ENCODE assay signal across 9 cellular contexts in genomic region chr19:20660473-20660872, GRCh38. TPM values are rescaled to one million over a fixed set of nuclear protein-coding genes. Genes with fewer than 3 reads are reported as not detected.
DNase-seq lines count a peak whose midpoint lies in the region; ATAC-seq and FAIRE-seq lines count a peak whose summit lies in the region.
"Had no signal": no experiment of that assay in that cellular context is flagged by ENCODE, and none has a peak within 500 bp of the region (broad histone marks: within the 10 kb centered on the region; RNA-seq: fewer than 3 reads in every experiment).

No MANE protein-coding gene starts in this region.

- H3K4me3 ChIP-seq in H7 (ENCODE audit: insufficient read depth, low read depth, low read length) (peak overlapping the region; percentile 69; the same call in 1 of the 2 replicates), iPS-20b (ENCODE audit: low read length) (peak overlapping the region; percentile 97; the same call in 1 of the 2 replicates), small intestine (ENCODE audit: low read depth in 1 of 2, low read length in 2 of 2) (peak overlapping the region; percentile 48 to 82)

- H3K27ac Mint-ChIP-seq in activated naive CD8-positive, alpha-beta T cell treated with anti-CD3 and anti-CD28 coated beads, Interleukin-2, amount 10 ng/mL, durations not matched to agents 7 days and 5 days = peak overlapping the region; percentile 98

- no peaks in the 10 kb centered on the region; the same call in 1 of the 2 replicates for H3K4me1 ChIP-seq in iPS-20b (ENCODE audit: insufficient read depth, low read length)
- H3K4me1 ChIP-seq in small intestine (ENCODE audit: control insufficient read depth in 2 of 2, insufficient read depth in 1 of 2, low read depth in 1 of 2, low read length in 1 of 2) = no peaks in the 10 kb centered on the region

- H3K4me3 Mint-ChIP-seq in activated naive CD8-positive, alpha-beta T cell treated with anti-CD3 and anti-CD28 coated beads, Interleukin-2, amount 10 ng/mL, durations not matched to agents 7 days and 5 days = peak overlapping the region; percentile 94

- ATAC-seq in activated naive CD8-positive, alpha-beta T cell treated with anti-CD3 and anti-CD28 coated beads, Interleukin-2, amount 10 ng/mL, durations not matched to agents 7 days and 5 days (ENCODE audit: low read depth) = no peak
- ATAC-seq in HG03097 (IDR thresholded peaks at IDR 0.05; ENCODE audit: low FRiP score, unreplicated experiment) = no peak

- no peak overlapping the region for H3K27ac ChIP-seq in iPS-20b (ENCODE audit: low read length)
- peak overlapping the region in 1 of 2 donors; percentile 38 for H3K27ac ChIP-seq in small intestine (ENCODE audit: low read depth in 1 of 2, low read length in 1 of 2)

- peaks cover 10% of the 10 kb centered on the region for H3K4me1 Mint-ChIP-seq in activated naive CD8-positive, alpha-beta T cell treated with anti-CD3 and anti-CD28 coated beads, Interleukin-2, amount 10 ng/mL, durations not matched to agents 7 days and 5 days

- peaks cover 23% of the 10 kb centered on the region for H3K9me3 Mint-ChIP-seq in activated naive CD8-positive, alpha-beta T cell treated with anti-CD3 and anti-CD28 coated beads, Interleukin-2, amount 10 ng/mL, durations not matched to agents 7 days and 5 days

- WGBS in small intestine, 3 donors = 40 to 71% (median 68%) methylated on average over 20 of the region's 20 CpGs

- H3K27me3 ChIP-seq in H7 (ENCODE audit: control insufficient read depth, insufficient read depth, low read length) (no peaks in the 10 kb centered on the region), iPS-20b (ENCODE audit: insufficient read depth, low read length) (no peaks in the 10 kb centered on the region), small intestine (ENCODE audit: control insufficient read depth in 2 of 2, insufficient read depth in 2 of 2, low read length in 2 of 2) (no peaks in the 10 kb centered on the region)

- H3K9ac ChIP-seq in iPS-20b (ENCODE audit: low read depth, low read length) = peak overlapping the region; percentile 97; the same call in 1 of the 2 replicates

- DNase-seq in H7 (no peak), small intestine (no peak), NCI-H146 (lab: John Stamatoyannopoulos, UW) (no peak), LoVo (ENCODE audit: low spot score) (no peak)
- DNase-seq in activated naive CD8-positive, alpha-beta T cell treated with anti-CD3 and anti-CD28 coated beads, Interleukin-2, amount 10 ng/mL, durations not matched to agents 7 days and 5 days = no peak
- no peak for DNase-seq in NK-92 treated with Interleukin-12 subunit alpha and Interleukin-12 subunit beta, amount 100 ng/mL, for 24 hours (lab: John Stamatoyannopoulos, UW)
- DNase-seq: NCI-H345 had no signal

- H3K36me3 ChIP-seq in H7 (replicated peaks; ENCODE audit: control insufficient read depth, insufficient read depth, low read length) (peaks cover 3% of the 10 kb centered on the region), iPS-20b (ENCODE audit: insufficient read depth, low read depth, low read length) (peaks cover 18% of the 10 kb centered on the region; the same call in 1 of the 2 replicates), small intestine (ENCODE audit: control insufficient read depth in 2 of 2, insufficient read depth in 2 of 2, low read length in 2 of 2) (peaks cover 0 to 3% of the 10 kb centered on the region in 2 donors)

- peaks cover 69% of the 10 kb centered on the region for H3K36me3 Mint-ChIP-seq in activated naive CD8-positive, alpha-beta T cell treated with anti-CD3 and anti-CD28 coated beads, Interleukin-2, amount 10 ng/mL, durations not matched to agents 7 days and 5 days

- H3K9me3 ChIP-seq in iPS-20b (ENCODE audit: insufficient read depth, low read depth, low read length) (peaks cover 3% of the 10 kb centered on the region; the same call in 1 of the 2 replicates), small intestine (ENCODE audit: control insufficient read depth, low read depth) (peaks cover 3% of the 10 kb centered on the region)

- FAIRE-seq in small intestine (lab: Jason Lieb, UNC) = no peak

- no peaks in the 10 kb centered on the region for H3K27me3 Mint-ChIP-seq in activated naive CD8-positive, alpha-beta T cell treated with anti-CD3 and anti-CD28 coated beads, Interleukin-2, amount 10 ng/mL, durations not matched to agents 7 days and 5 days

- POLR2A ChIA-PET in activated naive CD8-positive, alpha-beta T cell treated with anti-CD3 and anti-CD28 coated beads, Interleukin-2, amount 10 ng/mL, durations not matched to agents 7 days and 5 days (lab: Charles Lee) = interaction anchor here (1.2 to 2.8 kb wide), 9 partner anchors 14 to 845 kb away, joined by 3 to 32 read pairs (median 7); partner anchors contain the start of genes ZNF429, ZNF506, ZNF66 and ZNF737

RNA-seq across cellular contexts. Expression of gene ZNF626, which starts 0.9 kb away (rescaled TPM):
- not detected in 2 replicates for total RNA-seq in H7 (2014; rRNA removed; shearing (Covaris generic))
- total RNA-seq in activated naive CD8-positive, alpha-beta T cell treated with anti-CD3 and anti-CD28 coated beads, Interleukin-2, amount 10 ng/mL, durations not matched to agents 7 days and 5 days = 10 to 100 TPM; 13.6 to 17.8 TPM
- 1 to 10 TPM in 1 of 3 donors, not detected in 2; 4.1 TPM for polyA plus RNA-seq in small intestine

Comparison
In these comparisons a context has a peak if more than half of its experiments do, and no peak if none do; other contexts are left out.
1. RNA of gene ZNF626, which starts 0.9 kb away (total RNA-seq): 13.6 to 17.8 TPM in activated naive CD8-positive, alpha-beta T cell treated with anti-CD3 and anti-CD28 coated beads, Interleukin-2, amount 10 ng/mL, durations not matched to agents 7 days and 5 days; not detected in H7; every median in the first group is over 10 times any median in the second.
2. Peak in every context shown above with its lines, with median percentiles within 50 percentile points of each other: H3K4me3 ChIP-seq.